In genomic region chr7:106022193-106022821, GRCh38 we compare ENCODE assay signal across 8 cellular contexts. TPM values are rescaled to one million over a fixed set of nuclear protein-coding genes. Genes with fewer than 3 reads are reported as not detected.
DNase-seq lines count a peak whose midpoint lies in the region; ATAC-seq and TF ChIP-seq lines count a peak whose summit lies in the region.

No MANE protein-coding gene starts in this region.

- H3K27ac ChIP-seq in ascending aorta: no peak overlapping the region

- no peak for TF ChIP-seq CTCF in ascending aorta (IDR thresholded peaks at IDR 0.05)

- intact Hi-C loops in ascending aorta (cut with DNase I): no loop called here

- H3K9me3 ChIP-seq in ascending aorta: no peaks in the 10 kb centered on the region

- no peaks in the 10 kb centered on the region for H3K27me3 ChIP-seq in ascending aorta

- no peaks in the 10 kb centered on the region for H3K9me3 Mint-ChIP-seq in central memory CD8-positive, alpha-beta T cell

- H3K27me3 Mint-ChIP-seq in central memory CD8-positive, alpha-beta T cell: no peaks in the 10 kb centered on the region

- peaks cover 41% of the 10 kb centered on the region for H3K4me1 Mint-ChIP-seq in central memory CD8-positive, alpha-beta T cell

- ATAC-seq in HG02943 (IDR thresholded peaks at IDR 0.05; ENCODE audit: low read depth, unreplicated experiment): peak; percentile 74
- peak; percentile 90 for ATAC-seq in central memory CD8-positive, alpha-beta T cell (replicated peaks; ENCODE audit: extremely low read depth, poor library complexity, severe bottlenecking)
- peak; percentile 85 for ATAC-seq in stimulated activated naive CD8-positive, alpha-beta T cell treated with anti-CD3 and anti-CD28 coated beads, Interleukin-15, Interleukin-2, amounts not matched to agents 100 U/mL and 50 U/mL, for 24 hours

- peak overlapping the region; percentile 48 for H3K4me3 Mint-ChIP-seq in central memory CD8-positive, alpha-beta T cell

- in situ Hi-C loops in G401 (cut with HindIII; ENCODE audit: low sequenced_read_pairs): no loop called here

- H3K4me3 ChIP-seq in ascending aorta: no peak overlapping the region

- H3K36me3 Mint-ChIP-seq in central memory CD8-positive, alpha-beta T cell (ENCODE audit: insufficient read depth): peaks cover 10% of the 10 kb centered on the region

- DNase-seq in G401 (ENCODE audit: low spot score): peak; percentile 69
- DNase-seq in T-helper 22 cell (ENCODE audit: low read depth): peak; percentile 74
- DNase-seq in central memory CD8-positive, alpha-beta T cell (ENCODE audit: low spot score in 2 of 2): peak; percentile 70 to 82
- DNase-seq in stimulated activated naive CD8-positive, alpha-beta T cell treated with anti-CD3 and anti-CD28 coated beads, Interleukin-15, Interleukin-2, amounts not matched to agents 100 U/mL and 50 U/mL, for 24 hours: peak; percentile 72
- no peak for DNase-seq in dedifferentiated amniotic fluid mesenchymal stem cell (ENCODE audit: extremely low spot score)
- no peak for DNase-seq in NOMO-1 (lab: John Stamatoyannopoulos, UW; ENCODE audit: unreplicated experiment in 2 of 2)
- DNase-seq in ascending aorta (ENCODE audit: low spot score in 2 of 2): no peak

- H3K27ac Mint-ChIP-seq in central memory CD8-positive, alpha-beta T cell (ENCODE audit: low read depth): peak overlapping the region; percentile 89

- no peaks in the 10 kb centered on the region for H3K36me3 ChIP-seq in ascending aorta

- H3K4me1 ChIP-seq in ascending aorta: no peaks in the 10 kb centered on the region

RNA-seq across cellular contexts. Expression of gene CDHR3, which starts 59.2 kb away (rescaled TPM):
- total RNA-seq in G401 (2014; rRNA removed; shearing (Covaris generic)): 1.8 TPM in 1 of 2 replicates, not detected in the other
- 5.7 TPM for total RNA-seq in ascending aorta

Comparison
In these comparisons a context has a peak if more than half of its experiments do, and no peak if none do; other contexts are left out.
1. DNase-seq: peak in G401 (single experiment), T-helper 22 cell (single experiment), central memory CD8-positive, alpha-beta T cell (2 of 2) and stimulated activated naive CD8-positive, alpha-beta T cell treated with anti-CD3 and anti-CD28 coated beads, Interleukin-15, Interleukin-2, amounts not matched to agents 100 U/mL and 50 U/mL, for 24 hours (single experiment); none in dedifferentiated amniotic fluid mesenchymal stem cell (single experiment), NOMO-1 (0 of 2) and ascending aorta (0 of 2).
2. Peak in every context shown above with its lines, with median percentiles within 50 percentile points of each other: ATAC-seq.